9 cellular contexts compared by ENCODE assay signal in genomic region chr2:73386342-73386868, GRCh38. TPM values are rescaled to one million over a fixed set of nuclear protein-coding genes. Genes with fewer than 3 reads are reported as not detected.
DNase-seq lines count a peak whose midpoint lies in the region; ATAC-seq, FAIRE-seq and TF ChIP-seq lines count a peak whose summit lies in the region.
"Had no signal": no experiment of that assay in that cellular context is flagged by ENCODE, and none has a peak within 500 bp of the region (broad histone marks: within the 10 kb centered on the region; RNA-seq: fewer than 3 reads in every experiment).

No MANE protein-coding gene starts in this region.

- H3K4me1 Mint-ChIP-seq in HFFc6 (ENCODE audit: low read depth) (peaks cover 28% of the 10 kb centered on the region), osteocyte (ENCODE audit: unreplicated experiment) (peaks cover 20% of the 10 kb centered on the region)

- H3K36me3 Mint-ChIP-seq in HFFc6 (ENCODE audit: low read depth) = no peaks in the 10 kb centered on the region
- H3K36me3 Mint-ChIP-seq in osteocyte (ENCODE audit: unreplicated experiment) = peaks cover 2% of the 10 kb centered on the region

- in situ Hi-C loops in Panc1 (cut with HindIII; ENCODE audit: low pct_unique_long_range_greater_than_20kb, low sequenced_read_pairs) = no loop called here

- POLR2A ChIA-PET in Panc1 (lab: Charles Lee) = interaction anchor here (1.6 kb wide), 1 partner anchor 11 kb away, joined by 3 read pairs; no protein-coding TSS in a partner anchor

- no TSS peak for BruUV-seq in Panc1 (replicated peaks; lab: Mats Ljungman, UMichigan)

- ATAC-seq in Panc1 (peak; percentile 10), esophagus mucosa (peak; percentile 5)

- no peak for TF ChIP-seq CTCF in HFFc6 (IDR thresholded peaks at IDR 0.05)
- TF ChIP-seq CTCF in Panc1 (IDR thresholded peaks at IDR 0.05) = no peak
- TF ChIP-seq CTCF in osteocyte (IDR thresholded peaks at IDR 0.05) = no peak

- H3K27ac Mint-ChIP-seq in HFFc6 (peak overlapping the region; percentile 87), osteocyte (ENCODE audit: unreplicated experiment) (peak overlapping the region; percentile 91)

- peak overlapping the region; percentile 95 to 99 for H3K4me3 ChIP-seq in Panc1 (ENCODE audit: low read depth in 2 of 2, low read length in 2 of 2)

- FAIRE-seq in frontal cortex (lab: Jason Lieb, UNC) = no peak
- FAIRE-seq: A204.1 had no signal

- H3K9me3 Mint-ChIP-seq in HFFc6 (no peaks in the 10 kb centered on the region), osteocyte (ENCODE audit: unreplicated experiment) (no peaks in the 10 kb centered on the region)

- peak overlapping the region; percentile 96 for H3K4me3 Mint-ChIP-seq in HFFc6
- H3K4me3 Mint-ChIP-seq in osteocyte (ENCODE audit: unreplicated experiment) = peak overlapping the region; percentile 93

- H3K27me3 Mint-ChIP-seq in HFFc6 (ENCODE audit: insufficient read depth) (no peaks in the 10 kb centered on the region; the same call in 1 of the 2 replicates), osteocyte (ENCODE audit: unreplicated experiment) (peaks cover 25% of the 10 kb centered on the region)

- peak; percentile 51 for DNase-seq in DMS53 treated with DMSO at 0.1 percent for 48 hours (lab: John Stamatoyannopoulos, UW; ENCODE audit: unreplicated experiment)
- no peak for DNase-seq in DMS53 (lab: John Stamatoyannopoulos, UW)
- no peak for DNase-seq in HFFc6
- no peak for DNase-seq in Panc1 (ENCODE audit: low read depth, low spot score)
- no peak for DNase-seq in osteocyte (ENCODE audit: extremely low spot score, unreplicated experiment)
- no peak for DNase-seq in GM03348 (ENCODE audit: low spot score)
- DNase-seq in frontal cortex (ENCODE audit: low spot score in 2 of 2) = no peak

- peaks cover 10% of the 10 kb centered on the region for H3K4me1 ChIP-seq in Panc1 (ENCODE audit: control insufficient read depth, insufficient read depth, low read length)

- peak overlapping the region; percentile 94 for H3K27ac ChIP-seq in Panc1 (ENCODE audit: low read length)

- H3K27me3 ChIP-seq in Panc1 (ENCODE audit: control insufficient read depth, insufficient read depth, low read length) = peaks cover 9% of the 10 kb centered on the region; the same call in 1 of the 2 replicates

- CTCF ChIA-PET in Panc1 (lab: Charles Lee) = no interaction called here

- no peaks in the 10 kb centered on the region for H3K9me3 ChIP-seq in Panc1 (ENCODE audit: control insufficient read depth, insufficient read depth, low read depth, low read length)

- intact Hi-C loops in Panc1 (cut with micrococcal nuclease; ENCODE audit: unreplicated experiment) = no loop called here

- no peaks in the 10 kb centered on the region for H3K36me3 ChIP-seq in Panc1 (ENCODE audit: control insufficient read depth, insufficient read depth, low read length)

RNA-seq across cellular contexts. Expression of gene ALMS1, which starts 0.8 kb away (rescaled TPM):
- total RNA-seq in HFFc6 (2021; fragmentation: NEBNext Ultra II Directional; extraction: Animal tissue kit (Norgen Biotek cat#: 25700)) = 1 to 10 TPM; 7.3 to 9.8 (median 8.9) TPM
- total RNA-seq in Panc1 (2021; ENCODE audit: unreplicated experiment) = 19.5 TPM
- 11.8 TPM for polyA plus RNA-seq in Panc1 (2012; ENCODE audit: insufficient read length)
- 6.7 TPM for total RNA-seq in esophagus mucosa
- total RNA-seq in osteocyte = 18.5 and 22.7 TPM in 2 replicates
- total RNA-seq in frontal cortex = 61.1 TPM
